9 cellular contexts compared by ENCODE assay signal in the genomic region with DNA sequence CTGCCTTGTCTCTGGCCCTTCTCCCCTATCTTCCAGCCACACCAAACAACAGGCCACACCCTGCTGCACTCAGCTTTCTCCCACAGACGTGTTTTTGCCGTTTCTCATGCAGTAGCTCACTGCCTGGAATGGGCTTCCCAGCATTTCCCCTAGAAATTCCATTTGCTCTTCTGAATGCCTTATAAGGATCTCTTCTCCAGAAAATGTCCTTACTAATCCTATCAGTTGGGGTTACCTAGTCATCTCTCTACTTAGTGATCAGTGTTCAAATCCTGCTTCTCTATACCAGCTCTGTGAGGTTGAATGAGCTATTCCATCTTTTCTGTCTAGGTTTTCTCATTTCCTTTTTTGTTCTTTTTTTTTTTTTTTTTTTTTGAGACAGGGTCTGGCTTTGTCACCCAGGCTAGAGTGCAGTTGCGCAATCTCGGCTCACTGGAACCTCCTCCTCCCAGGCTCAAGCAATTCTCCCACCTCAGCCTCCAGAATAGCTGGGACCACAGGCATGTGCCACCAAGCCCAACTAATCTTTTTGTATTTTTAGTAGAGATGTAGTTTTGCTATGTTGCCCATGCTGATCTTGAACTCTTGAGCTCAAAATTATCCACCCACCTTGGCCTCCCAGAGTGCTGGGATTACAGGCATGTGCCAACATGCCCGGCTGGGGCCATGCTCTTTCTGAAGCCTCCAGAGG.
DNase-seq lines count a peak whose midpoint lies in the region; TF ChIP-seq lines count a peak whose summit lies in the region.
"Had no signal": no experiment of that assay in that cellular context is flagged by ENCODE, and none has a peak within 500 bp of the region (broad histone marks: within the 10 kb centered on the region; RNA-seq: fewer than 3 reads in every experiment).

No MANE protein-coding gene starts in this region.

- peak overlapping the region; percentile 69 for H3K27ac Mint-ChIP-seq in activated CD4-positive, alpha-beta T cell treated with anti-CD3 and anti-CD28 coated beads, Interleukin-2, amount 10 ng/mL, durations not matched to agents 24 days and 14 days

- intact Hi-C loops in activated CD4-positive, alpha-beta T cell treated with anti-CD3 and anti-CD28 coated beads, Interleukin-2, amount 10 ng/mL, durations not matched to agents 24 days and 14 days (cut with micrococcal nuclease), result loop anchor here (10.0 kb wide), 1 partner anchor 1433 kb away; a partner anchor contains a TSS
- intact Hi-C loops in transverse colon (cut with DNase I; ENCODE audit: low total_unique reads), result loop anchor here (5.0 kb wide), 1 partner anchor 120 kb away; no protein-coding TSS in a partner anchor

- no peak for DNase-seq in activated CD4-positive, alpha-beta T cell treated with anti-CD3 and anti-CD28 coated beads, Interleukin-2, amount 10 ng/mL, durations not matched to agents 24 days and 14 days
- no peak for DNase-seq in activated CD4-positive, alpha-beta T cell treated with anti-CD3 and anti-CD28 coated beads for 48 hours
- DNase-seq in adipocyte (ENCODE audit: low read depth) (peak; percentile 70), hepatocyte (ENCODE audit: low spot score) (no peak), transverse colon (peak; percentile 35), NCI-H1436 (lab: John Stamatoyannopoulos, UW) (no peak), NCI-H1930 (lab: John Stamatoyannopoulos, UW) (no peak), superior temporal gyrus (ENCODE audit: extremely low spot score) (no peak)
- DNase-seq: C1 segment of cervical spinal cord had no signal

- WGBS in hepatocyte (ENCODE audit: low lambda C conversion rate, missing lambda C conversion rate), result 82% methylated on average over 5 of the region's 5 CpGs
- 53 to 57% methylated on average over 2 to 5 of the region's 5 CpGs for WGBS in transverse colon (ENCODE audit: low coverage in 1 of 2), 2 donors

- no peaks in the 10 kb centered on the region for H3K27me3 Mint-ChIP-seq in activated CD4-positive, alpha-beta T cell treated with anti-CD3 and anti-CD28 coated beads, Interleukin-2, amount 10 ng/mL, durations not matched to agents 24 days and 14 days

- peaks cover 2% of the 10 kb centered on the region for H3K36me3 Mint-ChIP-seq in activated CD4-positive, alpha-beta T cell treated with anti-CD3 and anti-CD28 coated beads, Interleukin-2, amount 10 ng/mL, durations not matched to agents 24 days and 14 days (ENCODE audit: low read depth)

- no peak overlapping the region for H3K4me3 Mint-ChIP-seq in activated CD4-positive, alpha-beta T cell treated with anti-CD3 and anti-CD28 coated beads, Interleukin-2, amount 10 ng/mL, durations not matched to agents 24 days and 14 days

- no peaks in the 10 kb centered on the region for H4K20me1 ChIP-seq in hepatocyte (ENCODE audit: insufficient read depth, poor library complexity, severe bottlenecking)

- H3K9me3 Mint-ChIP-seq in activated CD4-positive, alpha-beta T cell treated with anti-CD3 and anti-CD28 coated beads, Interleukin-2, amount 10 ng/mL, durations not matched to agents 24 days and 14 days, result no peaks in the 10 kb centered on the region

- H3K4me3 ChIP-seq in adipocyte (ENCODE audit: low read length) (peak overlapping the region; percentile 66), hepatocyte (no peak overlapping the region), transverse colon (no peak overlapping the region)

- peaks cover 39% of the 10 kb centered on the region for H3K4me1 ChIP-seq in adipocyte (ENCODE audit: control insufficient read depth, insufficient read depth, low read length)
- peaks cover 10% of the 10 kb centered on the region for H3K4me1 ChIP-seq in hepatocyte (ENCODE audit: insufficient read depth)
- H3K4me1 ChIP-seq in transverse colon, result peaks cover 16 to 54% (median 22%) of the 10 kb centered on the region in 4 donors

- H3K27me3 ChIP-seq in adipocyte (replicated peaks; ENCODE audit: control insufficient read depth, insufficient read depth, low read length) (no peaks in the 10 kb centered on the region), hepatocyte (no peaks in the 10 kb centered on the region), transverse colon (no peaks in the 10 kb centered on the region)

- TF ChIP-seq EP300 in transverse colon (IDR thresholded peaks at IDR 0.05; ENCODE audit: low read depth), result no peak

- TF ChIP-seq POLR2A in transverse colon (IDR thresholded peaks at IDR 0.05), result no peak

- H3K9me2 ChIP-seq in hepatocyte (replicated peaks; ENCODE audit: insufficient read depth), result no peaks in the 10 kb centered on the region

- H3K4me1 Mint-ChIP-seq in activated CD4-positive, alpha-beta T cell treated with anti-CD3 and anti-CD28 coated beads, Interleukin-2, amount 10 ng/mL, durations not matched to agents 24 days and 14 days, result peaks cover 32% of the 10 kb centered on the region

- no peaks in the 10 kb centered on the region for H3K9me3 ChIP-seq in adipocyte (ENCODE audit: control insufficient read depth, low read length)
- no peaks in the 10 kb centered on the region for H3K9me3 ChIP-seq in hepatocyte (ENCODE audit: low read depth)
- H3K9me3 ChIP-seq in transverse colon, result no peaks in the 10 kb centered on the region

- H3K27ac ChIP-seq in hepatocyte (peak overlapping the region; percentile 79), transverse colon (peak overlapping the region; percentile 85 to 98 (median 87))

- H3K9ac ChIP-seq in adipocyte (ENCODE audit: low read length), result peak overlapping the region; percentile 86

- in situ Hi-C loops in transverse colon (cut with MboI; ENCODE audit: low pct_ligation_motif_present in 1 of 4, low pct_unique_long_range_greater_than_20kb in 1 of 4, low sequenced_read_pairs in 3 of 4), result loop anchor here in 1 of 4 donors (5.0 kb wide), 1 partner anchor 125 kb away; no protein-coding TSS in a partner anchor

- H2AFZ ChIP-seq in hepatocyte, result peak overlapping the region; percentile 23

- TF ChIP-seq CTCF in hepatocyte (IDR thresholded peaks at IDR 0.05; ENCODE audit: poor library complexity) (no peak), transverse colon (IDR thresholded peaks at IDR 0.05) (no peak)

- no peaks in the 10 kb centered on the region for H3K36me3 ChIP-seq in adipocyte (ENCODE audit: control insufficient read depth, insufficient read depth, low read length, severe bottlenecking)
- H3K36me3 ChIP-seq in hepatocyte (replicated peaks; ENCODE audit: insufficient read depth, low read depth), result no peaks in the 10 kb centered on the region
- no peaks in the 10 kb centered on the region for H3K36me3 ChIP-seq in transverse colon

- H3K4me2 ChIP-seq in hepatocyte, result no peak overlapping the region

- peaks cover 16% of the 10 kb centered on the region for H3K79me2 ChIP-seq in hepatocyte

Comparison
In these comparisons a context has a peak if more than half of its experiments do, and no peak if none do; other contexts are left out.
1. DNase-seq: peak in adipocyte (single experiment) and transverse colon (single experiment); none in activated CD4-positive, alpha-beta T cell treated with anti-CD3 and anti-CD28 coated beads, Interleukin-2, amount 10 ng/mL, durations not matched to agents 24 days and 14 days (single experiment), activated CD4-positive, alpha-beta T cell treated with anti-CD3 and anti-CD28 coated beads for 48 hours (single experiment), hepatocyte (single experiment), NCI-H1436 (single experiment), NCI-H1930 (0 of 2) and superior temporal gyrus (single experiment).